In the genomic region with DNA sequence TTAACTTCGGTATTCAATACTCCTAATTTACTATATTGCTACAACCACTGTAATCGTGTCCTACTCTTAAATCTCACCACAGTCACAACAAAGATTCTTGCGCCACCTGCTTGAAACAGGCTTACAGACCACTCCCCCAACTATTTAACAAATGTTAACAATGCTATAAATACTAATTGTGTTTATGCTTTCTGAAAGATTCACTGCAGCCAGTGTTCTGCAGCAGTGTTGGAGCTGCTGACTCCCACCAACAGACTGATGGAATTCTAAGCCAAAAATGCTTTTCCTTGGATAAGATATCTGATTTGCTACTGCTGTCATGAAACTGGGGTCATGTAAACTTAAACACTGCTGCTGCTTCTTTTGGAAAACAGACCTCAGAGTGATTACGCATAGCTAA, we compare ENCODE assay signal across 15 cellular contexts.
DNase-seq lines count a peak whose midpoint lies in the region; ATAC-seq, FAIRE-seq and TF ChIP-seq lines count a peak whose summit lies in the region.
"Had no signal": no experiment of that assay in that cellular context is flagged by ENCODE, and none has a peak within 500 bp of the region (broad histone marks: within the 10 kb centered on the region; RNA-seq: fewer than 3 reads in every experiment).

No MANE protein-coding gene starts in this region.

- H3K9me3 ChIP-seq in HAP-1 (no peaks in the 10 kb centered on the region), upper lobe of right lung (no peaks in the 10 kb centered on the region)

- no peak overlapping the region for H3K27ac ChIP-seq in upper lobe of right lung

- H3K4me1 ChIP-seq in HAP-1 (peaks cover 13% of the 10 kb centered on the region), upper lobe of right lung (no peaks in the 10 kb centered on the region)

- TF ChIP-seq CTCF in AG09309 (IDR thresholded peaks at IDR 0.05; ENCODE audit: control insufficient read depth, insufficient read depth, low read depth, low read length, missing control alignments), result no peak
- no peak for TF ChIP-seq CTCF in upper lobe of right lung (IDR thresholded peaks at IDR 0.05)

- H3K27me3 ChIP-seq in HAP-1 (ENCODE audit: low read depth), result no peaks in the 10 kb centered on the region
- no peaks in the 10 kb centered on the region for H3K27me3 ChIP-seq in upper lobe of right lung

- no peak overlapping the region for H3K4me3 ChIP-seq in AG09309 (ENCODE audit: control insufficient read depth, low read depth, low read length)
- no peak overlapping the region for H3K4me3 ChIP-seq in HAP-1
- H3K4me3 ChIP-seq in upper lobe of right lung, result no peak overlapping the region
- H3K4me3 ChIP-seq: lung had no signal

- ATAC-seq in upper lobe of right lung, result no peak
- no peak for ATAC-seq in activated CD4-positive, CD25-positive, alpha-beta regulatory T cell treated with anti-CD3 and anti-CD28 coated beads, Interleukin-2, amount 50 U/mL, for 24 hours

- H3K36me3 ChIP-seq in HAP-1 (replicated peaks), result no peaks in the 10 kb centered on the region
- H3K36me3 ChIP-seq in upper lobe of right lung, result no peaks in the 10 kb centered on the region

- DNase-seq in AG09309 (ENCODE audit: low read depth) (peak; percentile 52), HAP-1 (ENCODE audit: low spot score in 2 of 2) (peak; percentile 43 to 80), myocyte (ENCODE audit: low read depth) (peak; percentile 31), NCI-H345 (lab: John Stamatoyannopoulos, UW) (no peak), upper lobe of right lung (no peak)
- no peak for DNase-seq in NK-92 treated with Interleukin-12 subunit alpha and Interleukin-12 subunit beta, amount 100 ng/mL, for 24 hours (lab: John Stamatoyannopoulos, UW)
- DNase-seq: activated CD4-positive, alpha-beta T cell treated with anti-CD3 and anti-CD28 coated beads, Interleukin-2, amount 50 U/mL, for 1 hour; amygdala; NCI-H2171 treated with DMSO at 0.1 percent for 48 hours; nucleus accumbens; Right ventricle myocardium superior had no signal

- intact Hi-C loops in upper lobe of right lung (cut with DNase I), result no loop called here

- FAIRE-seq in endometrium (lab: Jason Lieb, UNC), result peak; percentile 99
- FAIRE-seq: GM12891 had no signal

- in situ Hi-C loops in HAP-1 (cut with MboI; ENCODE audit: low sequenced_read_pairs), result no loop called here

Comparison
In these comparisons a context has a peak if more than half of its experiments do, and no peak if none do; other contexts are left out.
1. DNase-seq: peak in AG09309 (single experiment), HAP-1 (2 of 2) and myocyte (single experiment); none in NK-92 treated with Interleukin-12 subunit alpha and Interleukin-12 subunit beta, amount 100 ng/mL, for 24 hours (single experiment), NCI-H345 (single experiment) and upper lobe of right lung (single experiment).